1 cellular context compared by ENCODE assay signal in genomic region chr10:70970830-70971229, GRCh38.
TF ChIP-seq lines count a peak whose summit lies in the region.

No MANE protein-coding gene starts in this region.

TF ChIP-seq in IMR-90, 13 proteins besides CTCF, POLR2A, EP300 and RAD21 (continued from another document):
- TF ChIP-seq ELK1 (IDR thresholded peaks at IDR 0.05; ENCODE audit: borderline replicate concordance, low read depth, low read length) (no peak), NFE2L2 (IDR thresholded peaks at IDR 0.05; ENCODE audit: low read depth, low read length) (no peak)
